In genomic region chr4:178138491-178138890, GRCh38 we compare ENCODE assay signal across 22 cellular contexts.
"Had no signal": no experiment of that assay in that cellular context is flagged by ENCODE, and none has a peak within 500 bp of the region (broad histone marks: within the 10 kb centered on the region; RNA-seq: fewer than 3 reads in every experiment).

No MANE protein-coding gene starts in this region.

- H3K36me3 Mint-ChIP-seq: memory B cell, mesothelial cell of epicardium had no signal

- ATAC-seq: effector memory CD8-positive, alpha-beta T cell; esophagus mucosa; gastrocnemius medialis; left lung; mucosa of descending colon had no signal

- DNase-seq: colonic mucosa; cortex of kidney; effector CD8-positive, alpha-beta T cell; effector memory CD8-positive, alpha-beta T cell; endodermal cell; erythroblast; esophagus squamous epithelium; foreskin fibroblast; foreskin melanocyte; gastrocnemius medialis; glutamatergic neuron; head of caudate nucleus; heart right ventricle; hippocampal formation; left cardiac atrium; left lung; mammary epithelial cell; mucosa of descending colon had no signal

- H3K27me3 Mint-ChIP-seq: dendritic cell treated with granulocyte-macrophage colony-stimulating factor and Interleukin-4, amounts not matched to agents 40 ng/mL and 50 ng/mL, for 4 days; effector memory CD8-positive, alpha-beta T cell; memory B cell had no signal

- H3K4me3 Mint-ChIP-seq: dendritic cell treated with granulocyte-macrophage colony-stimulating factor and Interleukin-4, amounts not matched to agents 40 ng/mL and 50 ng/mL, for 4 days; effector memory CD8-positive, alpha-beta T cell; endodermal cell; memory B cell; mesothelial cell of epicardium had no signal

- H3K27ac Mint-ChIP-seq: dendritic cell treated with granulocyte-macrophage colony-stimulating factor and Interleukin-4, amounts not matched to agents 40 ng/mL and 50 ng/mL, for 4 days; effector memory CD8-positive, alpha-beta T cell; endodermal cell; memory B cell; mesothelial cell of epicardium had no signal

- H3K4me1 Mint-ChIP-seq: endodermal cell, memory B cell, mesothelial cell of epicardium had no signal

- H3K9me3 Mint-ChIP-seq: endodermal cell had no signal
